Comparison of ENCODE assay signal across 1 cellular context in the genomic region with DNA sequence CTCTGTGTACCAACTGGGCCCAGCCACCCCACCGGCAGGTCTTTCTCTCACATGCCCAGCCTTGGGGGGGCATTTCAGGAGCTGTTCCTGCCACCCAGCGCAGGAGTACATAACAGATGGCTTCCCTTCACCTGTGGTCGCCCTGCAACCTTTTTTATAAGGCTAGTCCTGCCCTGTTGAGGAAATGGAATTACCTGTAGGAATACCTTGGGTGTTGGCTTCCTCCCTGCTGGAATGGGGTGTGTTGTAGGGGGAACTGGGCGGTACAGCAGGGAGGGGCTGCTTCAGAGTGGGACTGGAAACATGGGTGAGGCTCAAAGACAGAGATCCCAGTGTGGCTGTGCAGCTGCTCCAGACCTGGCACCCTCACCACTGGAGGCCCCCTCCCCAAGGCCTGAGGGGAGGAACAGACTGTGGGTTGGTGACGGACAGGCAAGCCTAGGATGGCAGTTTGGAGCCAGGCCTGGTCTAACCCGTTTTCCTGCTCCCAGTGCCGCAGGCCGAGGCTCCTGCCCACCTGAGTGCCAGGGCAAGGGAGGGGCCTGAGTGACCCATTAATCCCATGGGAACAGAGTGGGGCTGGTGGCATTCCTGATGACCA.
TF ChIP-seq lines count a peak whose summit lies in the region.

No MANE protein-coding gene starts in this region.

TF ChIP-seq in A549, 52 proteins besides CTCF, POLR2A, EP300 and RAD21:
- TF ChIP-seq, protein P1, sequence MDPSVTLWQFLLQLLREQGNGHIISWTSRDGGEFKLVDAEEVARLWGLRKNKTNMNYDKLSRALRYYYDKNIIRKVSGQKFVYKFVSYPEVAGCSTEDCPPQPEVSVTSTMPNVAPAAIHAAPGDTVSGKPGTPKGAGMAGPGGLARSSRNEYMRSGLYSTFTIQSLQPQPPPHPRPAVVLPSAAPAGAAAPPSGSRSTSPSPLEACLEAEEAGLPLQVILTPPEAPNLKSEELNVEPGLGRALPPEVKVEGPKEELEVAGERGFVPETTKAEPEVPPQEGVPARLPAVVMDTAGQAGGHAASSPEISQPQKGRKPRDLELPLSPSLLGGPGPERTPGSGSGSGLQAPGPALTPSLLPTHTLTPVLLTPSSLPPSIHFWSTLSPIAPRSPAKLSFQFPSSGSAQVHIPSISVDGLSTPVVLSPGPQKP (IDR thresholded peaks at IDR 0.05; ENCODE audit: low read depth, low read length): no peak
- TF ChIP-seq RARB (CRISPR knock-in tag; IDR thresholded peaks at IDR 0.05) (no peak), ATOH8 (CRISPR knock-in tag; IDR thresholded peaks at IDR 0.05; ENCODE audit: low read depth) (no peak), ZFP36 (IDR thresholded peaks at IDR 0.05; ENCODE audit: borderline replicate concordance, partially characterized antibody) (no peak), E2F6 (IDR thresholded peaks at IDR 0.05; ENCODE audit: borderline replicate concordance, low read depth) (no peak), EHMT2 (IDR thresholded peaks at IDR 0.05; ENCODE audit: low read depth) (no peak)
- TF ChIP-seq, protein P2, sequence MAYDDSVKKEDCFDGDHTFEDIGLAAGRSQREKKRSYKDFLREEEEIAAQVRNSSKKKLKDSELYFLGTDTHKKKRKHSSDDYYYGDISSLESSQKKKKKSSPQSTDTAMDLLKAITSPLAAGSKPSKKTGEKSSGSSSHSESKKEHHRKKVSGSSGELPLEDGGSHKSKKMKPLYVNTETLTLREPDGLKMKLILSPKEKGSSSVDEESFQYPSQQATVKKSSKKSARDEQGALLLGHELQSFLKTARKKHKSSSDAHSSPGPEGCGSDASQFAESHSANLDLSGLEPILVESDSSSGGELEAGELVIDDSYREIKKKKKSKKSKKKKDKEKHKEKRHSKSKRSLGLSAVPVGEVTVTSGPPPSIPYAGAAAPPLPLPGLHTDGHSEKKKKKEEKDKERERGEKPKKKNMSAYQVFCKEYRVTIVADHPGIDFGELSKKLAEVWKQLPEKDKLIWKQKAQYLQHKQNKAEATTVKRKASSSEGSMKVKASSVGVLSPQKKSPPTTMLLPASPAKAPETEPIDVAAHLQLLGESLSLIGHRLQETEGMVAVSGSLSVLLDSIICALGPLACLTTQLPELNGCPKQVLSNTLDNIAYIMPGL (CRISPR knock-in tag; IDR thresholded peaks at IDR 0.05; ENCODE audit: borderline replicate concordance): no peak
TF ChIP-seq in A549: peak in this region for 0.
